ENCODE assay signal across 11 cellular contexts in genomic region chr2:218745559-218746469, GRCh38. TPM values are rescaled to one million over a fixed set of nuclear protein-coding genes. Genes with fewer than 3 reads are reported as not detected.
DNase-seq lines count a peak whose midpoint lies in the region; TF ChIP-seq lines count a peak whose summit lies in the region.
"Had no signal": no experiment of that assay in that cellular context is flagged by ENCODE, and none has a peak within 500 bp of the region (broad histone marks: within the 10 kb centered on the region; RNA-seq: fewer than 3 reads in every experiment).

No MANE protein-coding gene starts in this region.

- 92 to 96% (median 94%) methylated on average over 8 to 10 of the region's 10 CpGs for WGBS in spleen, 5 donors

- TF ChIP-seq CTCF in spleen (IDR thresholded peaks at IDR 0.05 in 8 of 11, conservative IDR thresholded peaks at IDR 0.05 in 3 of 11) (no peak), uterus (IDR thresholded peaks at IDR 0.05) (no peak)

- H3K36me3 ChIP-seq in spleen, result peaks cover 0 to 95% (median 62%) of the 10 kb centered on the region in 6 donors
- H3K36me3 ChIP-seq in uterus, result no peaks in the 10 kb centered on the region

- H3K4me1 ChIP-seq in spleen (peaks cover 0 to 36% (median 0%) of the 10 kb centered on the region in 6 donors), uterus (no peaks in the 10 kb centered on the region)

- H3K4me3 ChIP-seq in spleen (peak overlapping the region in 1 of 8 donors; percentile 1), uterus (no peak overlapping the region)
- H3K4me3 ChIP-seq: psoas muscle, thoracic aorta had no signal

- intact Hi-C loops in spleen (cut with DNase I; ENCODE audit: low total_unique reads), result no loop called here
- intact Hi-C loops in uterus (cut with DNase I; ENCODE audit: low total_unique reads), result no loop called here

- TF ChIP-seq POLR2A in spleen (IDR thresholded peaks at IDR 0.05) (no peak), uterus (IDR thresholded peaks at IDR 0.05) (no peak)

- DNase-seq in NCI-H460 (ENCODE audit: extremely low read depth, low read depth), result peak; percentile 12
- DNase-seq in caudate nucleus (lab: John Stamatoyannopoulos, UW), result peak in 60 of 61 donors; percentile 44 to 98 (median 86)
- DNase-seq in inferior parietal cortex (ENCODE audit: extremely low spot score), result peak; percentile 93
- DNase-seq in spleen, result no peak
- no peak for DNase-seq in uterus
- DNase-seq in activated gamma-delta T cell (lab: John Stamatoyannopoulos, UW), result no peak
- no peak for DNase-seq in cerebellar nuclear complex (lab: John Stamatoyannopoulos, UW)
- no peak for DNase-seq in stimulated activated CD4-positive, alpha-beta T cell treated with anti-CD3 and anti-CD28 coated beads, Interleukin-4, amount 100 ng/mL, for 1 hour
- DNase-seq: H7, psoas muscle had no signal

- H3K27ac ChIP-seq in caudate nucleus (ENCODE audit: low read depth, low read length) (peak overlapping the region; percentile 95), spleen (peak overlapping the region in 6 of 8 donors; percentile 2 to 88 (median 65)), uterus (no peak overlapping the region)
- H3K27ac ChIP-seq: psoas muscle, thoracic aorta had no signal

- H3K27me3 ChIP-seq in spleen (replicated peaks in 1 of 7) (no peaks in the 10 kb centered on the region), uterus (no peaks in the 10 kb centered on the region)

- H3K9me3 ChIP-seq in spleen (no peaks in the 10 kb centered on the region), uterus (no peaks in the 10 kb centered on the region)
- H3K9me3 ChIP-seq: psoas muscle, thoracic aorta had no signal

RNA-seq across cellular contexts. Expression of gene TTLL4, which starts 35.2 kb away (rescaled TPM):
- 14.8 and 20.7 TPM in 2 replicates for total RNA-seq in NCI-H460 (2014; rRNA removed; shearing (Covaris generic))
- polyA plus RNA-seq in NCI-H460 (2014; cell fraction: nucleus; rRNA removed), result 63.3 and 135 TPM in 2 replicates
- total RNA-seq in spleen (10 to 100 TPM; 14.5 to 40.5 (median 28.6) TPM), uterus (100 to 1,000 TPM in 1 of 4 donors, 10 to 100 TPM in 3; 13.1 to 117 (median 25.7) TPM)
- polyA plus RNA-seq in spleen, result 10 to 100 TPM in 2 of 3 donors, 1 to 10 TPM in 1; 6.2 to 13.7 (median 12.0) TPM

RNA-seq across cellular contexts. Expression of gene CYP27A1, which starts 36.1 kb away (rescaled TPM):
- 0.40 TPM in 1 of 2 replicates, not detected in the other for total RNA-seq in NCI-H460 (2014; rRNA removed; shearing (Covaris generic))
- 0.63 TPM in 1 of 2 replicates, not detected in the other for polyA plus RNA-seq in NCI-H460 (2014; cell fraction: nucleus; rRNA removed)
- total RNA-seq in spleen, result 10 to 100 TPM; 11.6 to 24.9 (median 17.2) TPM
- 10 to 100 TPM in 2 of 3 donors, 1 to 10 TPM in 1; 8.7 to 65.5 (median 13.2) TPM for polyA plus RNA-seq in spleen
- 10 to 100 TPM in 2 of 4 donors, 1 to 10 TPM in 2; 4.1 to 15.7 (median 8.7) TPM for total RNA-seq in uterus

Comparison
In these comparisons a context has a peak if more than half of its experiments do, and no peak if none do; other contexts are left out.
1. DNase-seq: peak in NCI-H460 (single experiment), caudate nucleus (60 of 61) and inferior parietal cortex (single experiment); none in spleen (single experiment), uterus (0 of 2), activated gamma-delta T cell (single experiment), cerebellar nuclear complex (0 of 2) and stimulated activated CD4-positive, alpha-beta T cell treated with anti-CD3 and anti-CD28 coated beads, Interleukin-4, amount 100 ng/mL, for 1 hour (single experiment).
2. H3K27ac ChIP-seq: peak in caudate nucleus (single experiment) and spleen (6 of 8); none in uterus (0 of 2).